In the genomic region with DNA sequence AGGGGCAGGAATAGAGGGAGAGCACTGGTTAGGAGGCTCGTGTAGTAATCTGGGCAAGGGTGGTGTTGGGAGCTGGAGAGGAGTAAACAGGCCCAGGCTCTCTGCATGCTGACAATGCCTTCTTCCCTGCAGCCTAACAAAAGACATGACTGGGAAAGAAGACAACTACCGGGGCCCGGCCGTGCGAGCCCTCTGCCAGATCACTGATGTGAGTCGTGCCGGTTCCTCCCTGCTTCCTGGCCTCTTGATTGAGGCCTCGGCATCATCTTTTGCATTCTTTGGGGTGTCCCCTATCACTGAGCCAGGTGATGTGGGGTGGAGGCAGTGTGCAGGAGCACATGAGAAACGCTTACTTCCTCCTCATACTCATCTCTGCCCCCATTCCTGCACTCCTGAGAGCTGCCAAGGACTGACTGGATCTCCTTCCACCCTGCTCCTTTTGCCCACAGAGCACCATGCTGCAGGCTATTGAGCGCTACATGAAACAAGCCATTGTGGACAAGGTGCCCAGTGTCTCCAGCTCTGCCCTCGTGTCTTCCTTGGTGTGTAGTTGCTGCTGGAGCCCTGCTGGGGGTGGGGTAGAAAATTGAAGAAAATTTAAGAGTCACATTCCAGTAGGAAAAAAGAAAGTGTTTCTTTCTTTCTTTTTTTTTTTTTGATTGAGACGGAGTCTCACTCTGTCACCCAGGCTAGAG, we compare ENCODE assay signal across 21 cellular contexts.
"Had no signal": no experiment of that assay in that cellular context is flagged by ENCODE, and none has a peak within 500 bp of the region (broad histone marks: within the 10 kb centered on the region; RNA-seq: fewer than 3 reads in every experiment).

No MANE protein-coding gene starts in this region.

- H3K27ac ChIP-seq: coronary artery, ovary, psoas muscle, thyroid gland had no signal

- ATAC-seq: activated T-helper 17 cell treated with anti-CD3 and anti-CD28 coated beads, Interleukin-2, amount 50 U/mL, for 72 hours; left lobe of liver; naive thymus-derived CD4-positive, alpha-beta T cell; psoas muscle; right cardiac atrium; stimulated activated memory B cell treated with anti-CD40 and anti-IgM and Interleukin-4, amounts not matched to agents 10 μg/mL and 1 μg/mL and 100 μg/mL, for 72 hours had no signal

- DNase-seq: activated CD4-positive, alpha-beta memory T cell treated with anti-CD3 and anti-CD28 coated beads for 36 hours; activated CD4-positive, alpha-beta T cell treated with anti-CD3 and anti-CD28 coated beads for 48 hours; activated CD4-positive, CD25-positive, alpha-beta regulatory T cell; endodermal cell; foreskin fibroblast; kidney; naive thymus-derived CD4-positive, alpha-beta T cell; psoas muscle; right cardiac atrium; stimulated activated CD4-positive, alpha-beta T cell treated with anti-CD3 and anti-CD28 coated beads, Interleukin-12 subunit alpha, Interleukin-12 subunit beta, amount 100 ng/mL, for 4 hours; stimulated activated CD4-positive, alpha-beta T cell treated with anti-CD3 and anti-CD28 coated beads, Interleukin-1b, Interleukin-23, amount 100 ng/mL, for 48 hours; T-helper 1 cell; T1000; thyroid gland had no signal

- H3K4me3 Mint-ChIP-seq: activated CD4-positive, alpha-beta memory T cell treated with anti-CD3 and anti-CD28 coated beads for 36 hours; activated naive CD8-positive, alpha-beta T cell; activated T-helper 17 cell treated with anti-CD3 and anti-CD28 coated beads, Interleukin-2, amount 50 U/mL, for 72 hours; endodermal cell; naive thymus-derived CD4-positive, alpha-beta T cell; stimulated activated memory B cell treated with anti-CD40 and anti-IgM and Interleukin-4, amounts not matched to agents 10 μg/mL and 1 μg/mL and 100 μg/mL, for 72 hours had no signal

- H3K27me3 Mint-ChIP-seq: activated CD4-positive, alpha-beta memory T cell treated with anti-CD3 and anti-CD28 coated beads for 36 hours; activated naive CD8-positive, alpha-beta T cell; activated T-helper 17 cell treated with anti-CD3 and anti-CD28 coated beads, Interleukin-2, amount 50 U/mL, for 72 hours; naive thymus-derived CD4-positive, alpha-beta T cell; stimulated activated memory B cell treated with anti-CD40 and anti-IgM and Interleukin-4, amounts not matched to agents 10 μg/mL and 1 μg/mL and 100 μg/mL, for 72 hours had no signal

- H3K9me3 ChIP-seq: ovary, psoas muscle, thyroid gland had no signal

- H3K27ac Mint-ChIP-seq: activated CD4-positive, alpha-beta memory T cell treated with anti-CD3 and anti-CD28 coated beads for 36 hours; activated naive CD8-positive, alpha-beta T cell; activated T-helper 17 cell treated with anti-CD3 and anti-CD28 coated beads, Interleukin-2, amount 50 U/mL, for 72 hours; endodermal cell; stimulated activated memory B cell treated with anti-CD40 and anti-IgM and Interleukin-4, amounts not matched to agents 10 μg/mL and 1 μg/mL and 100 μg/mL, for 72 hours had no signal

- H3K9me3 Mint-ChIP-seq: activated CD4-positive, alpha-beta memory T cell treated with anti-CD3 and anti-CD28 coated beads for 36 hours; activated T-helper 17 cell treated with anti-CD3 and anti-CD28 coated beads, Interleukin-2, amount 50 U/mL, for 72 hours; endodermal cell; naive thymus-derived CD4-positive, alpha-beta T cell; stimulated activated memory B cell treated with anti-CD40 and anti-IgM and Interleukin-4, amounts not matched to agents 10 μg/mL and 1 μg/mL and 100 μg/mL, for 72 hours had no signal

- H3K36me3 ChIP-seq: ovary had no signal

- H3K4me3 ChIP-seq: coronary artery, lung, ovary, psoas muscle, thyroid gland had no signal

- H3K27me3 ChIP-seq: ovary, thyroid gland had no signal
